Comparison of ENCODE assay signal across 9 cellular contexts in genomic region chr12:49233842-49234526, GRCh38. TPM values are rescaled to one million over a fixed set of nuclear protein-coding genes. Genes with fewer than 3 reads are reported as not detected.
A peak's percentile ranks its signal among the peaks of the same experiment; 100 is the strongest.
DNase-seq lines count a peak whose midpoint lies in the region; ATAC-seq, FAIRE-seq and TF ChIP-seq lines count a peak whose summit lies in the region.
"Had no signal": no experiment of that assay in that cellular context is flagged by ENCODE, and none has a peak within 500 bp of the region (broad histone marks: within the 10 kb centered on the region; RNA-seq: fewer than 3 reads in every experiment).

No MANE protein-coding gene starts in this region.

- peak overlapping the region; percentile 93 for H3K27ac Mint-ChIP-seq in mesothelial cell of epicardium

- in situ Hi-C loops in KBM-7 (cut with MboI; ENCODE audit: low pct_unique_long_range_greater_than_20kb, low sequenced_read_pairs) = no loop called here

- peaks cover 24% of the 10 kb centered on the region for H3K4me1 Mint-ChIP-seq in mesothelial cell of epicardium

- TF ChIP-seq CTCF in C4-2B (conservative IDR thresholded peaks at IDR 0.05) (no peak), RWPE2 (IDR thresholded peaks at IDR 0.05; ENCODE audit: poor library complexity, severe bottlenecking) (no peak), mesothelial cell of epicardium (IDR thresholded peaks at IDR 0.05; ENCODE audit: unreplicated experiment) (no peak)

- no peaks in the 10 kb centered on the region for H3K36me3 Mint-ChIP-seq in mesothelial cell of epicardium

- peak overlapping the region; percentile 52 for H3K4me3 Mint-ChIP-seq in mesothelial cell of epicardium

- ATAC-seq in RWPE2 (ENCODE audit: low read depth) = no peak

- H3K27me3 ChIP-seq in RWPE2 (ENCODE audit: insufficient read depth, poor library complexity, severe bottlenecking) = no peaks in the 10 kb centered on the region
- no peaks in the 10 kb centered on the region for H3K27me3 ChIP-seq in subcutaneous abdominal adipose tissue (ENCODE audit: control insufficient read depth in 5 of 5, insufficient read depth in 4 of 5, low read length in 5 of 5)

- H3K9ac ChIP-seq in subcutaneous abdominal adipose tissue (ENCODE audit: low read length in 5 of 5) = peak overlapping the region in 3 of 5 donors; percentile 10 to 75 (median 30)

- DNase-seq in KBM-7 (peak; percentile 91), RWPE2 (ENCODE audit: low spot score) (no peak), cerebellar nuclear complex (lab: John Stamatoyannopoulos, UW) (peak; percentile 46 to 54), mesothelial cell of epicardium (ENCODE audit: low spot score in 2 of 2, unreplicated experiment in 2 of 2) (no peak), urothelium cell line (ENCODE audit: low spot score) (no peak)
- no peak for DNase-seq in NK-92 treated with Interleukin-12 subunit alpha and Interleukin-12 subunit beta, amount 100 ng/mL, for 24 hours (lab: John Stamatoyannopoulos, UW)

- H3K4me1 ChIP-seq in RWPE2 (ENCODE audit: insufficient read depth, poor library complexity, severe bottlenecking) = no peaks in the 10 kb centered on the region
- H3K4me1 ChIP-seq in subcutaneous abdominal adipose tissue (ENCODE audit: control insufficient read depth in 5 of 5, insufficient read depth in 5 of 5, low read length in 5 of 5) = peaks cover 0 to 18% (median 13%) of the 10 kb centered on the region in 5 donors

- H3K4me3 ChIP-seq in RWPE2 (ENCODE audit: severe bottlenecking) = peak overlapping the region; percentile 43
- H3K4me3 ChIP-seq in subcutaneous abdominal adipose tissue (ENCODE audit: low read depth in 1 of 5, low read length in 5 of 5) = peak overlapping the region; percentile 43 to 74 (median 64)

- no peaks in the 10 kb centered on the region for H3K9me3 Mint-ChIP-seq in mesothelial cell of epicardium

- no peak for FAIRE-seq in urothelium cell line (lab: Jason Lieb, UNC)
- FAIRE-seq: colon had no signal

- H3K9me3 ChIP-seq in RWPE2 (ENCODE audit: severe bottlenecking) = no peaks in the 10 kb centered on the region
- no peaks in the 10 kb centered on the region for H3K9me3 ChIP-seq in subcutaneous abdominal adipose tissue (ENCODE audit: control insufficient read depth in 5 of 5, low read length in 5 of 5)

- H3K27me3 Mint-ChIP-seq in mesothelial cell of epicardium (ENCODE audit: low read depth) = no peaks in the 10 kb centered on the region

- peak overlapping the region; percentile 67 for H3K27ac ChIP-seq in C4-2B
- H3K27ac ChIP-seq in RWPE2 (ENCODE audit: poor library complexity, severe bottlenecking) = peak overlapping the region; percentile 61
- peak overlapping the region; percentile 98 for H3K27ac ChIP-seq in subcutaneous abdominal adipose tissue (ENCODE audit: low read depth, low read length)

- H3K36me3 ChIP-seq in RWPE2 (ENCODE audit: low read depth) (no peaks in the 10 kb centered on the region), subcutaneous abdominal adipose tissue (ENCODE audit: control insufficient read depth in 5 of 5, insufficient read depth in 5 of 5, low read length in 5 of 5) (no peaks in the 10 kb centered on the region)

RNA-seq across cellular contexts. Expression of gene TUBA1C, which starts 30.9 kb away (rescaled TPM):
- 120 to 123 TPM (median 122 TPM) in 3 replicates for total RNA-seq in mesothelial cell of epicardium

RNA-seq across cellular contexts. Expression of gene TUBA1A, which starts 45.1 kb away (rescaled TPM):
- total RNA-seq in mesothelial cell of epicardium = 343 to 347 TPM (median 343 TPM) in 3 replicates

Comparison
In these comparisons a context has a peak if more than half of its experiments do, and no peak if none do; other contexts are left out.
1. DNase-seq: peak in KBM-7 (single experiment) and cerebellar nuclear complex (2 of 2); none in RWPE2 (single experiment), mesothelial cell of epicardium (0 of 2), NK-92 treated with Interleukin-12 subunit alpha and Interleukin-12 subunit beta, amount 100 ng/mL, for 24 hours (single experiment) and urothelium cell line (single experiment).
2. Peak in every context shown above with its lines, with median percentiles within 50 percentile points of each other: H3K27ac ChIP-seq.